In the genomic region with DNA sequence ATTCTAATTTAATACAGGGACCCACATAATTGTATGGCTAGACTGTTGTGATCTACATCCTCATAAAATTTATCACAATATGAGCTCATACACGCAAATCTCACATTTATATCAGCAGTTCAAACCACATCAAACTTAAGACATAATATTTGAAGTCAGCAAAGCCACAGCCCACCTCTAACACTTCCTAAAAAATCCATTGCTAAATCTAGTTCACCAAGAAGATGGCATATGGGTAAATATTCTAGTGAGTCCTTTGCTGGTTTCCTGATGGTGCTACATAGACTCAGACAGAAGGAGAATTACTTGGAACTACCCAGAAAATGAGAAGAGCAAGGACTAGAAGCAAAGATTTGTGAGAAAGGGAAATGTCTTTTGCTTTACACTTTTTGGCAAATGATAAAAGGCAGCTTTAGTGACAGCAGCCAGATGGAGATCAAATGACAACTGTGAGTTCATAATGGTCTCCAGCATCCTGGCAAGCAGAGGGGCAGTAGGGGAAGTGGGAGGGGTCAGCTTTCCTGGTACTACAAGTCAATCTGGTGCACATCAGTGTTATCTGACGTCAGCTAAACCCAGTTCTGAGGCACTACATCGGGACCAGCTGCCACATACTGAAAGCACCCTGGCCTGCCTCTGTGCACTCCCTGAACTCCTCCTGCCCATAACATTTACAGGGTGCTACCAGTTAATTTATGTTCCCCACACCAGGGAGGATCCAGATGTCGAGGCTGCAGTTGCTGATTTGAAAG, we compare ENCODE assay signal across 8 cellular contexts. TPM values are rescaled to one million over a fixed set of nuclear protein-coding genes. Genes with fewer than 3 reads are reported as not detected.
DNase-seq lines count a peak whose midpoint lies in the region; ATAC-seq, FAIRE-seq and TF ChIP-seq lines count a peak whose summit lies in the region.

No MANE protein-coding gene starts in this region.

- FAIRE-seq in frontal cortex (lab: Jason Lieb, UNC) (no peak), GM12891 (lab: Jason Lieb, UNC) (no peak)

- H3K36me3 Mint-ChIP-seq in CD4-positive, CD25-positive, alpha-beta regulatory T cell, result no peaks in the 10 kb centered on the region
- no peaks in the 10 kb centered on the region for H3K36me3 Mint-ChIP-seq in naive B cell

- peak; percentile 14 to 89 (median 63) for DNase-seq in CD4-positive, CD25-positive, alpha-beta regulatory T cell
- DNase-seq in IMR-90, result peak; percentile 76
- DNase-seq in T follicular helper cell (ENCODE audit: low read depth), result peak; percentile 34
- peak; percentile 70 for DNase-seq in central memory CD4-positive, alpha-beta T cell
- no peak for DNase-seq in naive B cell
- no peak for DNase-seq in frontal cortex (ENCODE audit: low spot score in 2 of 2)
- DNase-seq in GM12891 (ENCODE audit: insufficient read length, low spot score), result no peak

- no peak overlapping the region for H3K56ac ChIP-seq in IMR-90 (ENCODE audit: extremely low read depth, insufficient read depth, low read length)

- peaks cover 18% of the 10 kb centered on the region for H3K27me3 Mint-ChIP-seq in CD4-positive, CD25-positive, alpha-beta regulatory T cell
- peaks cover 0 to 19% (median 11%) of the 10 kb centered on the region in 3 donors for H3K27me3 Mint-ChIP-seq in naive B cell

- peak overlapping the region; percentile 19 for H3K27ac ChIP-seq in CD4-positive, CD25-positive, alpha-beta regulatory T cell (ENCODE audit: insufficient read depth, low read length, poor library complexity, severe bottlenecking)
- H3K27ac ChIP-seq in IMR-90 (ENCODE audit: insufficient read depth, low read length), result no peak overlapping the region

- peak overlapping the region; percentile 12; the same call in 1 of the 2 replicates for H2BK120ac ChIP-seq in IMR-90 (ENCODE audit: low read depth, low read length)

- H4K5ac ChIP-seq in IMR-90 (ENCODE audit: low read depth, low read length), result no peak overlapping the region

- peak overlapping the region; percentile 38 for H3K4me3 ChIP-seq in CD4-positive, CD25-positive, alpha-beta regulatory T cell (ENCODE audit: low read depth, low read length)
- no peak overlapping the region for H3K4me3 ChIP-seq in IMR-90 (ENCODE audit: insufficient read depth, low read depth, low read length)

- H3K9ac ChIP-seq in IMR-90 (ENCODE audit: low read depth, low read length), result no peak overlapping the region

- no peak overlapping the region for H3K18ac ChIP-seq in IMR-90 (ENCODE audit: low read depth, low read length)

- no peak overlapping the region for H2BK5ac ChIP-seq in IMR-90 (ENCODE audit: low read depth, low read length, poor library complexity, severe bottlenecking)

- H3K4me2 ChIP-seq in IMR-90 (ENCODE audit: low read depth, low read length), result peak overlapping the region; percentile 32

- peaks cover 11% of the 10 kb centered on the region for H3K27me3 ChIP-seq in CD4-positive, CD25-positive, alpha-beta regulatory T cell (ENCODE audit: control insufficient read depth, insufficient read depth, low read length)
- H3K27me3 ChIP-seq in IMR-90 (ENCODE audit: control insufficient read depth, insufficient read depth, low read length), result no peaks in the 10 kb centered on the region; the same call in 1 of the 2 replicates

- H4K91ac ChIP-seq in IMR-90 (ENCODE audit: insufficient read depth, low read depth, low read length), result peak overlapping the region; percentile 48; the same call in 1 of the 2 replicates

- peak; percentile 88 to 89 for ATAC-seq in CD4-positive, CD25-positive, alpha-beta regulatory T cell (ENCODE audit: low read depth in 2 of 2)
- peak; percentile 74 for ATAC-seq in IMR-90 (ENCODE audit: low read depth)
- peak; percentile 30 to 33 for ATAC-seq in naive B cell (ENCODE audit: low read depth in 2 of 2)
- ATAC-seq in HG03571 (IDR thresholded peaks at IDR 0.05; ENCODE audit: unreplicated experiment), result no peak

- BruUV-seq in IMR-90 (replicated peaks; lab: Mats Ljungman, UMichigan), result no TSS peak

- in situ Hi-C loops in IMR-90 (cut with MboI; ENCODE audit: low sequenced_read_pairs), result loop anchor here (25.0 kb wide), 1 partner anchor 112 kb away; no protein-coding TSS in a partner anchor

- H2AK5ac ChIP-seq in IMR-90 (ENCODE audit: low read depth, low read length), result no peak overlapping the region

- H3K23ac ChIP-seq in IMR-90 (ENCODE audit: low read depth, low read length), result peak overlapping the region; percentile 36; the same call in 1 of the 2 replicates

- H3K4me1 ChIP-seq in CD4-positive, CD25-positive, alpha-beta regulatory T cell (ENCODE audit: control insufficient read depth, insufficient read depth, low read length, poor library complexity, severe bottlenecking), result peaks cover 17% of the 10 kb centered on the region
- peaks cover 4% of the 10 kb centered on the region for H3K4me1 ChIP-seq in IMR-90 (ENCODE audit: control insufficient read depth, insufficient read depth, low read length)

- peak overlapping the region in 1 of 2 experiments; percentile 78; a peak in 2 of 4 replicates for H4K8ac ChIP-seq in IMR-90 (ENCODE audit: low read depth in 2 of 2, low read length in 2 of 2)

- H3K9me3 Mint-ChIP-seq in CD4-positive, CD25-positive, alpha-beta regulatory T cell, result no peaks in the 10 kb centered on the region
- no peaks in the 10 kb centered on the region for H3K9me3 Mint-ChIP-seq in naive B cell

- H3K36me3 ChIP-seq in CD4-positive, CD25-positive, alpha-beta regulatory T cell (ENCODE audit: control insufficient read depth, insufficient read depth, low read length), result no peaks in the 10 kb centered on the region
- no peaks in the 10 kb centered on the region for H3K36me3 ChIP-seq in IMR-90 (ENCODE audit: control insufficient read depth, insufficient read depth, low read length)

- peak overlapping the region; percentile 28 for H3K4ac ChIP-seq in IMR-90 (ENCODE audit: low read depth, low read length)

- peaks cover 9 to 24% (median 16%) of the 10 kb centered on the region in 4 donors for H3K4me1 Mint-ChIP-seq in CD4-positive, CD25-positive, alpha-beta regulatory T cell
- peaks cover 0 to 7% (median 0%) of the 10 kb centered on the region in 3 donors for H3K4me1 Mint-ChIP-seq in naive B cell

- no peaks in the 10 kb centered on the region for H3K9me3 ChIP-seq in CD4-positive, CD25-positive, alpha-beta regulatory T cell (ENCODE audit: control insufficient read depth in 2 of 2, low read length in 2 of 2)
- H3K9me3 ChIP-seq in IMR-90 (ENCODE audit: control insufficient read depth, insufficient read depth, low read length), result no peaks in the 10 kb centered on the region

- dilution Hi-C loops in IMR-90 (cut with HindIII; ENCODE audit: low sequenced_read_pairs, unreplicated experiment), result no loop called here

- no peaks in the 10 kb centered on the region for H4K20me1 ChIP-seq in IMR-90 (ENCODE audit: insufficient read depth, low read length)

- no peak for TF ChIP-seq POLR2A in IMR-90 (IDR thresholded peaks at IDR 0.05; ENCODE audit: low read depth, low read length)
- no peak for TF ChIP-seq POLR2A in GM12891 (IDR thresholded peaks at IDR 0.05; ENCODE audit: low read depth, low read length)

- CTCF ChIA-PET in IMR-90 (lab: Yijun Ruan, JAX), result interaction anchor here (0.6 to 1.2 kb wide), 3 partner anchors 11 to 139 kb away, joined by 3 to 5 read pairs (median 5); no protein-coding TSS in a partner anchor

- H2BK15ac ChIP-seq in IMR-90 (ENCODE audit: low read depth, low read length), result no peak overlapping the region

- H2BK20ac ChIP-seq in IMR-90 (ENCODE audit: low read depth, low read length), result no peak overlapping the region; the same call in 1 of the 2 replicates

- no CpG with 5 or more reads among the region's 4 CpGs for WGBS in IMR-90 (ENCODE audit: extremely low coverage in 2 of 2, insufficient read length in 1 of 2), 2 experiments

- peak overlapping the region; percentile 94 for H3K14ac ChIP-seq in IMR-90 (replicated peaks; ENCODE audit: low read depth, low read length)

- peak overlapping the region; percentile 80 for H2AK9ac ChIP-seq in IMR-90 (replicated peaks; ENCODE audit: low read depth, low read length, poor library complexity)

- no peak for TF ChIP-seq RAD21 in IMR-90 (IDR thresholded peaks at IDR 0.05; ENCODE audit: low read length)

- H3K27ac Mint-ChIP-seq in CD4-positive, CD25-positive, alpha-beta regulatory T cell, result peak overlapping the region; percentile 1 to 90 (median 88)
- no peak overlapping the region for H3K27ac Mint-ChIP-seq in naive B cell

- peak overlapping the region; percentile 87 for H2AFZ ChIP-seq in IMR-90 (replicated peaks; ENCODE audit: low read length, poor library complexity)

- no peaks in the 10 kb centered on the region for H3K9me1 ChIP-seq in IMR-90 (ENCODE audit: insufficient read depth, low read length)

- POLR2A ChIA-PET in IMR-90 (lab: Charles Lee; ENCODE audit: unreplicated experiment), result interaction anchor here (2.4 kb wide), 1 partner anchor 11 kb away, joined by 8 read pairs; the partner anchor contains the start of gene GADD45A

- H3K4me3 Mint-ChIP-seq in CD4-positive, CD25-positive, alpha-beta regulatory T cell, result peak overlapping the region; percentile 10 to 81 (median 46)
- no peak overlapping the region for H3K4me3 Mint-ChIP-seq in naive B cell

- no peak for TF ChIP-seq CTCF in IMR-90 (conservative IDR thresholded peaks at IDR 0.05; ENCODE audit: low read depth, low read length)

- H3K79me1 ChIP-seq in IMR-90 (ENCODE audit: low read depth in 1 of 2, low read length in 2 of 2), result no peaks in the 10 kb centered on the region

- intact Hi-C loops in IMR-90 (cut with micrococcal nuclease), result loop anchor here (5.0 kb wide), 1 partner anchor 47 kb away; no protein-coding TSS in a partner anchor

TF ChIP-seq in IMR-90, 13 proteins besides CTCF, POLR2A, EP300 and RAD21:
- no peak for TF ChIP-seq FOS (IDR thresholded peaks at IDR 0.05; ENCODE audit: low read depth, low read length)
TF ChIP-seq in IMR-90: peak in this region for 0.

TF ChIP-seq in GM12891, 5 proteins besides CTCF, POLR2A, EP300 and RAD21:
- no peak for TF ChIP-seq TAF1 (IDR thresholded peaks at IDR 0.05; ENCODE audit: low read depth, low read length)
- no peak for TF ChIP-seq POU2F2 (IDR thresholded peaks at IDR 0.05; ENCODE audit: low read depth, low read length)
- no peak for TF ChIP-seq POLR2AphosphoS5 (IDR thresholded peaks at IDR 0.05; ENCODE audit: low read depth, low read length)
- no peak for TF ChIP-seq SPI1 (IDR thresholded peaks at IDR 0.05; ENCODE audit: low read depth, low read length)
- TF ChIP-seq PAX5 (IDR thresholded peaks at IDR 0.05; ENCODE audit: insufficient read depth, low read length, severe bottlenecking), result no peak

RNA-seq across cellular contexts. Expression of gene GADD45A, which starts 10.6 kb away (rescaled TPM):
- total RNA-seq in CD4-positive, CD25-positive, alpha-beta regulatory T cell, result 98.8 TPM
- 10 to 100 TPM; 24.0 to 45.2 (median 29.8) TPM for polyA plus RNA-seq in CD4-positive, CD25-positive, alpha-beta regulatory T cell
- total RNA-seq in IMR-90 (2012; rRNA removed), result 10.9 and 16.7 TPM in 2 replicates
- 114 and 129 TPM in 2 replicates for polyA plus RNA-seq in IMR-90 (2012; rRNA removed)
- 128 and 171 TPM in 2 replicates for polyA plus RNA-seq in IMR-90 (2012; cell fraction: cytosol; rRNA removed)
- 210 and 388 TPM in 2 replicates for polyA plus RNA-seq in IMR-90 (2012; cell fraction: nucleus; rRNA removed; ENCODE audit: low replicate concordance)
- 10 to 100 TPM in 1 of 6 donors, 1 to 10 TPM in 5; 6.1 to 11.1 (median 7.9) TPM for polyA plus RNA-seq in naive B cell (ENCODE audit: low read depth in 6 of 6)
- 6.1 TPM for total RNA-seq in frontal cortex
- 42.0 TPM for polyA plus RNA-seq in GM12891 (2012; ENCODE audit: low read depth, missing spikeins)

Comparison
In these comparisons a context has a peak if more than half of its experiments do, and no peak if none do; other contexts are left out.
1. DNase-seq: peak in CD4-positive, CD25-positive, alpha-beta regulatory T cell (3 of 3), IMR-90 (single experiment), T follicular helper cell (single experiment) and central memory CD4-positive, alpha-beta T cell (single experiment); none in naive B cell (single experiment), frontal cortex (0 of 2) and GM12891 (single experiment).
2. H3K27ac Mint-ChIP-seq: peak in CD4-positive, CD25-positive, alpha-beta regulatory T cell (3 of 3); none in naive B cell (0 of 6).
3. H3K4me3 Mint-ChIP-seq: peak in CD4-positive, CD25-positive, alpha-beta regulatory T cell (4 of 4); none in naive B cell (0 of 8).